In genomic region chr1:238485906-238486219, GRCh38 we compare ENCODE assay signal across 11 cellular contexts.
A peak's percentile ranks its signal among the peaks of the same experiment; 100 is the strongest.
DNase-seq lines count a peak whose midpoint lies in the region; ATAC-seq and TF ChIP-seq lines count a peak whose summit lies in the region.
"Had no signal": no experiment of that assay in that cellular context is flagged by ENCODE, and none has a peak within 500 bp of the region (broad histone marks: within the 10 kb centered on the region; RNA-seq: fewer than 3 reads in every experiment).

No MANE protein-coding gene starts in this region.

- H3K27ac ChIP-seq in PC-3 (ENCODE audit: low read length) = peak overlapping the region; percentile 52
- H3K27ac ChIP-seq in osteoblast (ENCODE audit: low read depth, low read length) = peak overlapping the region; percentile 92
- peak overlapping the region in 1 of 12 donors; percentile 26 for H3K27ac ChIP-seq in heart left ventricle
- H3K27ac ChIP-seq: BLaER1 treated with 17β-estradiol and CSF1 and Interleukin-3, amounts not matched to agents 10 nM and 100 nM had no signal

- no peaks in the 10 kb centered on the region for H4K20me1 ChIP-seq in PC-3 (ENCODE audit: low read length)
- H4K20me1 ChIP-seq in osteoblast (ENCODE audit: insufficient read depth, low read length) = no peaks in the 10 kb centered on the region
- H4K20me1 ChIP-seq: BLaER1 treated with 17β-estradiol and CSF1 and Interleukin-3, amounts not matched to agents 10 nM and 100 nM had no signal

- H3K4me1 Mint-ChIP-seq in activated T-helper 17 cell treated with anti-CD3 and anti-CD28 coated beads, Interleukin-2, amount 50 U/mL, for 72 hours = no peaks in the 10 kb centered on the region
- H3K4me1 Mint-ChIP-seq: stimulated activated naive B cell treated with anti-CD40 and anti-IgM and Interleukin-4, amounts not matched to agents 10 μg/mL and 1 μg/mL and 100 μg/mL, for 72 hours had no signal

- no peak overlapping the region for H3K27ac Mint-ChIP-seq in activated T-helper 17 cell treated with anti-CD3 and anti-CD28 coated beads, Interleukin-2, amount 50 U/mL, for 72 hours
- H3K27ac Mint-ChIP-seq: stimulated activated naive B cell treated with anti-CD40 and anti-IgM and Interleukin-4, amounts not matched to agents 10 μg/mL and 1 μg/mL and 100 μg/mL, for 72 hours had no signal

- TF ChIP-seq POLR2A in heart left ventricle (IDR thresholded peaks at IDR 0.05) = no peak

- H3K9me3 ChIP-seq in PC-3 (ENCODE audit: low read length) = no peaks in the 10 kb centered on the region
- no peaks in the 10 kb centered on the region for H3K9me3 ChIP-seq in osteoblast (ENCODE audit: low read depth, low read length)
- no peaks in the 10 kb centered on the region for H3K9me3 ChIP-seq in heart left ventricle

- no peaks in the 10 kb centered on the region for H3K9me2 ChIP-seq in PC-3 (replicated peaks; ENCODE audit: low read length)

- peak; percentile 79 for ATAC-seq in PC-3
- no peak for ATAC-seq in HG03457 (IDR thresholded peaks at IDR 0.05; ENCODE audit: unreplicated experiment)
- no peak for ATAC-seq in heart left ventricle
- no peak for ATAC-seq in activated T-helper 17 cell treated with anti-CD3 and anti-CD28 coated beads, Interleukin-2, amount 50 U/mL, for 72 hours (replicated peaks)

- peak overlapping the region; percentile 66 for H3K9ac ChIP-seq in PC-3 (ENCODE audit: low read length)
- H3K9ac ChIP-seq: BLaER1 treated with 17β-estradiol and CSF1 and Interleukin-3, amounts not matched to agents 10 nM and 100 nM had no signal

- no peaks in the 10 kb centered on the region for H3K36me3 Mint-ChIP-seq in activated T-helper 17 cell treated with anti-CD3 and anti-CD28 coated beads, Interleukin-2, amount 50 U/mL, for 72 hours (ENCODE audit: low read depth)
- H3K36me3 Mint-ChIP-seq: stimulated activated naive B cell treated with anti-CD40 and anti-IgM and Interleukin-4, amounts not matched to agents 10 μg/mL and 1 μg/mL and 100 μg/mL, for 72 hours had no signal

- H3K36me3 ChIP-seq in PC-3 (ENCODE audit: low read depth, low read length) = no peaks in the 10 kb centered on the region
- H3K36me3 ChIP-seq in osteoblast (ENCODE audit: insufficient read depth, low read length) = peaks cover 4% of the 10 kb centered on the region
- no peaks in the 10 kb centered on the region for H3K36me3 ChIP-seq in heart left ventricle
- H3K36me3 ChIP-seq: BLaER1 treated with 17β-estradiol and CSF1 and Interleukin-3, amounts not matched to agents 10 nM and 100 nM had no signal

- H3K79me2 ChIP-seq in PC-3 (ENCODE audit: low read length) = peaks cover 24% of the 10 kb centered on the region
- H3K79me2 ChIP-seq in osteoblast (ENCODE audit: insufficient read depth, low read length) = peaks cover 42% of the 10 kb centered on the region

- H3F3A ChIP-seq in PC-3 (ENCODE audit: low read length, unreplicated experiment) = no peaks in the 10 kb centered on the region

- BruUV-seq in PC-3 (replicated peaks; lab: Mats Ljungman, UMichigan) = no TSS peak

- WGBS in heart left ventricle, 4 donors = 67 to 77% (median 71%) methylated on average over 5 of the region's 5 CpGs

- intact Hi-C loops in PC-3 (cut with micrococcal nuclease) (loop anchor here (10.0 kb wide), 1 partner anchor 769 kb away; no protein-coding TSS in a partner anchor), heart left ventricle (cut with DNase I) (no loop called here)

- no peaks in the 10 kb centered on the region for H3K27me3 Mint-ChIP-seq in activated T-helper 17 cell treated with anti-CD3 and anti-CD28 coated beads, Interleukin-2, amount 50 U/mL, for 72 hours
- H3K27me3 Mint-ChIP-seq: stimulated activated naive B cell treated with anti-CD40 and anti-IgM and Interleukin-4, amounts not matched to agents 10 μg/mL and 1 μg/mL and 100 μg/mL, for 72 hours had no signal

- DNase-seq in Daoy (ENCODE audit: low read depth) (peak; percentile 60), PC-3 (peak; percentile 37), epithelial cell of proximal tubule (ENCODE audit: low read depth) (no peak), osteoblast (ENCODE audit: insufficient read length, low spot score, missing footprints) (no peak), heart left ventricle (no peak), COR-L47 (lab: John Stamatoyannopoulos, UW) (no peak)
- DNase-seq: hippocampal formation; stimulated activated naive B cell treated with anti-CD40 and anti-IgM and Interleukin-4, amounts not matched to agents 10 μg/mL and 1 μg/mL and 100 μg/mL, for 72 hours had no signal

- POLR2A ChIA-PET in PC-3 (lab: Charles Lee; ENCODE audit: unreplicated experiment) = interaction anchor here (0.7 kb wide), 1 partner anchor 823 kb away, joined by 3 read pairs; no protein-coding TSS in a partner anchor

- CTCF ChIA-PET in PC-3 (lab: Charles Lee) = interaction anchor here (0.5 kb wide), 1 partner anchor 391 kb away, joined by 7 read pairs; no protein-coding TSS in a partner anchor

- H3K4me3 ChIP-seq in PC-3 (ENCODE audit: low read length) (peak overlapping the region; percentile 78), epithelial cell of proximal tubule (ENCODE audit: low read depth, low read length) (peak overlapping the region; percentile 71), osteoblast (ENCODE audit: insufficient read depth, low read length) (peak overlapping the region; percentile 82), heart left ventricle (peak overlapping the region in 1 of 12 donors; percentile 48)
- H3K4me3 ChIP-seq: BLaER1 treated with 17β-estradiol and CSF1 and Interleukin-3, amounts not matched to agents 10 nM and 100 nM had no signal

- no peaks in the 10 kb centered on the region for H3K9me3 Mint-ChIP-seq in activated T-helper 17 cell treated with anti-CD3 and anti-CD28 coated beads, Interleukin-2, amount 50 U/mL, for 72 hours
- H3K9me3 Mint-ChIP-seq: stimulated activated naive B cell treated with anti-CD40 and anti-IgM and Interleukin-4, amounts not matched to agents 10 μg/mL and 1 μg/mL and 100 μg/mL, for 72 hours had no signal

- H3K27me3 ChIP-seq in PC-3 (ENCODE audit: low read length) (no peaks in the 10 kb centered on the region), osteoblast (ENCODE audit: insufficient read depth, low read length) (no peaks in the 10 kb centered on the region), heart left ventricle (no peaks in the 10 kb centered on the region)
- H3K27me3 ChIP-seq: BLaER1 treated with 17β-estradiol and CSF1 and Interleukin-3, amounts not matched to agents 10 nM and 100 nM had no signal

- TF ChIP-seq CTCF in PC-3 (conservative IDR thresholded peaks at IDR 0.05; ENCODE audit: low read depth, low read length) (no peak), epithelial cell of proximal tubule (conservative IDR thresholded peaks at IDR 0.05; ENCODE audit: low read depth, low read length) (no peak), osteoblast (IDR thresholded peaks at IDR 0.05; ENCODE audit: extremely low read depth, low read depth, low read length) (no peak), heart left ventricle (IDR thresholded peaks at IDR 0.05) (no peak)

- peaks cover 16% of the 10 kb centered on the region for H3K4me1 ChIP-seq in PC-3 (ENCODE audit: insufficient read depth, low read length)
- peaks cover 24% of the 10 kb centered on the region for H3K4me1 ChIP-seq in osteoblast (ENCODE audit: insufficient read depth, low read length)
- H3K4me1 ChIP-seq in heart left ventricle = no peaks in the 10 kb centered on the region

- peak overlapping the region; percentile 74 for H3K4me2 ChIP-seq in PC-3 (ENCODE audit: low read length)
- peak overlapping the region; percentile 74 for H3K4me2 ChIP-seq in osteoblast (ENCODE audit: insufficient read depth, low read length)

- no peak overlapping the region for H3K4me3 Mint-ChIP-seq in activated T-helper 17 cell treated with anti-CD3 and anti-CD28 coated beads, Interleukin-2, amount 50 U/mL, for 72 hours
- H3K4me3 Mint-ChIP-seq: stimulated activated naive B cell treated with anti-CD40 and anti-IgM and Interleukin-4, amounts not matched to agents 10 μg/mL and 1 μg/mL and 100 μg/mL, for 72 hours had no signal

- peak overlapping the region; percentile 80 for H2AFZ ChIP-seq in PC-3 (ENCODE audit: low read length)
- peak overlapping the region; percentile 67 for H2AFZ ChIP-seq in osteoblast (ENCODE audit: low read length)

Comparison
In these comparisons a context has a peak if more than half of its experiments do, and no peak if none do; other contexts are left out.
1. DNase-seq: peak in Daoy (single experiment) and PC-3 (single experiment); none in epithelial cell of proximal tubule (single experiment), osteoblast (single experiment), heart left ventricle (0 of 5) and COR-L47 (single experiment).